ENCODE assay signal across 9 cellular contexts in the genomic region with DNA sequence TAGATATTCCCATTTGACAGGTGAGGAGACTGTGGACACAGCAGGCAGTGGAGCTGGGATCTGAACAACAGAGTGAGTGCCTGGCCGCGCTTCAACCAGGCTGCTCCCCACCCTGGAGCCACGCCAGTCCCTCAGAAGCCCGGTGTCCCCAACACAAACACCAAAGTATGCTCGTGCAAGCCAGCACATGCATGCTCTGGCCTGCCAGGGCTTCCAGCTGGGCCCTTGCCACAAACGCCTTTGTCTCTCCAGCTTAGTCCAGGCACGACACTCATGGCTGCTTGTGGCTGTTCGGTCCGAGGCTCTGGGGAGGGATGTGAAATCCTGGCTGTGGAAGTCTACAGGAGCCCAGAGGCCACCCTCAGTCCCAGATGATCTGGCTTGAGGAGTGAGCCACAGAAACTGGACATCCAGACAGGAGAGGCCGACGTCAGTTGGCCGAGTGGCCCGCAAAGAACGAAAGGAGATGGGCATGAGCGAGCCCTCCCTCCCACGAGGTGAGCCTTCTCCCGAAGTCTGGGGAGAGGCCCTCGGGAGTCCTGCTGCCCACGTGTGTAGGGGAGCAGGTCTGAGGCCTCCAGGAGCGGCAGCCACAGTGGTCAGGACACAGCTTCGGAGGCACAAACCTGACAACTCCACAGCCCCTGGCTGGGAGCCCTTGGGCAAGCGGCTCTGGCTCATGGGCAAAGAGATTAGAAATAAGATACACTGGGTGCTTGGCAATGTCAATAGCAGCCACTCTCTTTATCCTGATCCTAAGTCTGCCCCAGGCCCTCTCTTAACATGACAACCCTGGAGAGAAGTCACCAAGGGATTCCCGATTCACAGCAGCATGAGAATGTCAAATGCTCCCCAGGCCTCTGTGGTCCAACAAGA.
A peak's percentile ranks its signal among the peaks of the same experiment; 100 is the strongest.
DNase-seq lines count a peak whose midpoint lies in the region; ATAC-seq and TF ChIP-seq lines count a peak whose summit lies in the region.
"Had no signal": no experiment of that assay in that cellular context is flagged by ENCODE, and none has a peak within 500 bp of the region (broad histone marks: within the 10 kb centered on the region; RNA-seq: fewer than 3 reads in every experiment).

No MANE protein-coding gene starts in this region.

- H3K4me3 ChIP-seq in CD4-positive, CD25-positive, alpha-beta regulatory T cell (ENCODE audit: low read depth, low read length), result peak overlapping the region; percentile 58
- H3K4me3 ChIP-seq: uterus had no signal

- peaks cover 29% of the 10 kb centered on the region for H3K36me3 ChIP-seq in CD4-positive, CD25-positive, alpha-beta regulatory T cell (ENCODE audit: control insufficient read depth, insufficient read depth, low read length)
- H3K36me3 ChIP-seq: uterus had no signal

- TF ChIP-seq CTCF in natural killer cell (IDR thresholded peaks at IDR 0.05), result no peak

- no peaks in the 10 kb centered on the region for H3K9me3 ChIP-seq in CD4-positive, CD25-positive, alpha-beta regulatory T cell (ENCODE audit: control insufficient read depth in 2 of 2, low read length in 2 of 2)
- H3K9me3 ChIP-seq: uterus had no signal

- ATAC-seq in CD4-positive, CD25-positive, alpha-beta regulatory T cell (ENCODE audit: low read depth in 2 of 2), result no peak
- no peak for ATAC-seq in natural killer cell
- ATAC-seq in left colon, result no peak

- peak overlapping the region; percentile 71 for H3K27ac ChIP-seq in CD4-positive, CD25-positive, alpha-beta regulatory T cell (ENCODE audit: insufficient read depth, low read length, poor library complexity, severe bottlenecking)
- H3K27ac ChIP-seq in epithelial cell of prostate, result peak overlapping the region; percentile 81
- H3K27ac ChIP-seq: uterus had no signal

- H3K4me3 Mint-ChIP-seq in CD4-positive, CD25-positive, alpha-beta regulatory T cell, result peak overlapping the region; percentile 2 to 84 (median 68)
- H3K4me3 Mint-ChIP-seq in natural killer cell, result no peak overlapping the region

- H3K4me1 Mint-ChIP-seq in CD4-positive, CD25-positive, alpha-beta regulatory T cell, result peaks cover 0 to 85% (median 45%) of the 10 kb centered on the region in 4 donors
- H3K4me1 Mint-ChIP-seq in natural killer cell, result peaks cover 16 to 17% of the 10 kb centered on the region in 2 donors

- H3K27me3 Mint-ChIP-seq in CD4-positive, CD25-positive, alpha-beta regulatory T cell, result no peaks in the 10 kb centered on the region
- H3K27me3 Mint-ChIP-seq in natural killer cell (ENCODE audit: low read depth in 2 of 2), result no peaks in the 10 kb centered on the region

- peaks cover 34% of the 10 kb centered on the region for H3K36me3 Mint-ChIP-seq in CD4-positive, CD25-positive, alpha-beta regulatory T cell
- H3K36me3 Mint-ChIP-seq in natural killer cell, result peaks cover 28% of the 10 kb centered on the region

- no peaks in the 10 kb centered on the region for H3K27me3 ChIP-seq in CD4-positive, CD25-positive, alpha-beta regulatory T cell (ENCODE audit: control insufficient read depth, insufficient read depth, low read length)
- H3K27me3 ChIP-seq: uterus had no signal

- peaks cover 66% of the 10 kb centered on the region for H3K4me1 ChIP-seq in CD4-positive, CD25-positive, alpha-beta regulatory T cell (ENCODE audit: control insufficient read depth, insufficient read depth, low read length, poor library complexity, severe bottlenecking)
- H3K4me1 ChIP-seq: uterus had no signal

- intact Hi-C loops in natural killer cell (cut with micrococcal nuclease) (no loop called here), left colon (cut with DNase I, micrococcal nuclease) (no loop called here)

- H3K27ac Mint-ChIP-seq in CD4-positive, CD25-positive, alpha-beta regulatory T cell, result peak overlapping the region; percentile 92 to 94 (median 94)
- H3K27ac Mint-ChIP-seq in natural killer cell, result no peak overlapping the region

- no peak for DNase-seq in CD4-positive, CD25-positive, alpha-beta regulatory T cell
- DNase-seq in NCI-H1105 treated with DMSO at 0.1 percent for 48 hours (lab: John Stamatoyannopoulos, UW) (peak; percentile 36), epithelial cell of prostate (ENCODE audit: low read depth, low spot score) (no peak), pons (ENCODE audit: low spot score) (peak; percentile 20), HUDEP-2 (lab: John Stamatoyannopoulos, UW; ENCODE audit: unreplicated experiment in 76 of 76) (no peak), natural killer cell (no peak), left colon (no peak)
- no peak for DNase-seq in stimulated activated CD8-positive, alpha-beta memory T cell treated with anti-CD3 and anti-CD28 coated beads, Interleukin-4, amount 100 ng/mL, for 48 hours
- DNase-seq: uterus had no signal

- H3K9me3 Mint-ChIP-seq in CD4-positive, CD25-positive, alpha-beta regulatory T cell, result no peaks in the 10 kb centered on the region
- no peaks in the 10 kb centered on the region for H3K9me3 Mint-ChIP-seq in natural killer cell

Comparison
In these comparisons a context has a peak if more than half of its experiments do, and no peak if none do; other contexts are left out.
1. DNase-seq: peak in NCI-H1105 treated with DMSO at 0.1 percent for 48 hours (single experiment) and pons (single experiment); none in CD4-positive, CD25-positive, alpha-beta regulatory T cell (0 of 3), epithelial cell of prostate (single experiment), HUDEP-2 (0 of 76), natural killer cell (single experiment), left colon (0 of 2) and stimulated activated CD8-positive, alpha-beta memory T cell treated with anti-CD3 and anti-CD28 coated beads, Interleukin-4, amount 100 ng/mL, for 48 hours (single experiment).
2. H3K27ac Mint-ChIP-seq: peak in CD4-positive, CD25-positive, alpha-beta regulatory T cell (3 of 3); none in natural killer cell (0 of 2).